Comparison of ENCODE assay signal across 20 cellular contexts in the genomic region with DNA sequence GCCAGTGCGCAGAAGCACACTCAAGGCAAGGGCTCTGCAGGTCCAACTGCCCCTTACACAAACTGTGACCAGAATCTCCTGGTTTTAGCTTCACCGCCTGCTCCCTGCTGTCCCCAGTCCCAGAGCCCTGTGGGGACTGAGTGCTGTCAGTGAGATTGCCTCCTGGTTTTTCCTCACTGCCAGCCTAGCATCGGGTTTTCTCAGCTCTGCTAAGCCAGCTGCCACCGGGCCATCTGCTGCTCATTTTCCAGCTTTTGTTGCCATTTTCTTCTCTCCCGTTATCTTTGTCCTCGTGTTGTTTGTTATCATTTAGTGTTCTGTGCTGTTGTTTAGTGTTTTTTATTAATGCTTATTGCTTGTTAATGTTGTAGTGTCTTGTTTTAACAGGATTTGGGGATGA.
A peak's percentile ranks its signal among the peaks of the same experiment; 100 is the strongest.
DNase-seq lines count a peak whose midpoint lies in the region; ATAC-seq and TF ChIP-seq lines count a peak whose summit lies in the region.
"Had no signal": no experiment of that assay in that cellular context is flagged by ENCODE, and none has a peak within 500 bp of the region (broad histone marks: within the 10 kb centered on the region; RNA-seq: fewer than 3 reads in every experiment).

No MANE protein-coding gene starts in this region.

- no peaks in the 10 kb centered on the region for H3K27me3 ChIP-seq in neuronal stem cell (ENCODE audit: control insufficient read depth in 3 of 3, insufficient read depth in 3 of 3, low read depth in 1 of 3, low read length in 3 of 3)
- H3K27me3 ChIP-seq in spleen (replicated peaks in 1 of 7), result no peaks in the 10 kb centered on the region
- H3K27me3 ChIP-seq: sigmoid colon, transverse colon had no signal

- H3K36me3 ChIP-seq in neuronal stem cell (replicated peaks in 1 of 2; ENCODE audit: control insufficient read depth in 2 of 2, insufficient read depth in 2 of 2, low read length in 2 of 2), result peaks cover 6 to 65% of the 10 kb centered on the region in 2 donors
- H3K36me3 ChIP-seq in spleen, result peaks cover 0 to 77% (median 54%) of the 10 kb centered on the region in 6 donors

- peak; percentile 7 for DNase-seq in activated CD4-positive, alpha-beta memory T cell treated with anti-CD3 and anti-CD28 coated beads for 36 hours
- no peak for DNase-seq in activated CD4-positive, alpha-beta memory T cell treated with anti-CD3 and anti-CD28 coated beads, Interleukin-2, amount 10 ng/mL, durations not matched to agents 7 days and 5 days
- DNase-seq in NCI-H524 (lab: John Stamatoyannopoulos, UW) (peak; percentile 97 to 98), neuronal stem cell (ENCODE audit: low spot score) (no peak), spleen (no peak), HEK293T (ENCODE audit: extremely low spot score) (no peak)
- DNase-seq: activated CD4-positive, alpha-beta T cell treated with anti-CD3 and anti-CD28 coated beads for 4 hours; dermis blood vessel endothelial cell; NCI-H2227 treated with DMSO at 0.1 percent for 48 hours; NK-92 treated with Interleukin-12 subunit alpha and Interleukin-12 subunit beta, amount 100 ng/mL, for 24 hours; sigmoid colon; stimulated activated naive CD8-positive, alpha-beta T cell treated with anti-CD3 and anti-CD28 coated beads, Interleukin-15, Interleukin-2, amounts not matched to agents 100 U/mL and 50 U/mL, for 24 hours; transverse colon had no signal

- no peak overlapping the region for H4K91ac ChIP-seq in neuronal stem cell (ENCODE audit: low read depth, low read length, poor library complexity)

- no peak overlapping the region for H3K4me3 Mint-ChIP-seq in activated CD4-positive, alpha-beta memory T cell treated with anti-CD3 and anti-CD28 coated beads for 36 hours
- no peak overlapping the region for H3K4me3 Mint-ChIP-seq in activated CD4-positive, alpha-beta memory T cell treated with anti-CD3 and anti-CD28 coated beads, Interleukin-2, amount 10 ng/mL, durations not matched to agents 7 days and 5 days
- H3K4me3 Mint-ChIP-seq: activated naive CD4-positive, alpha-beta T cell treated with anti-CD3 and anti-CD28 coated beads, Interleukin-2, amount 50 U/mL, for 24 hours had no signal

- POLR2A ChIA-PET in activated CD4-positive, alpha-beta memory T cell treated with anti-CD3 and anti-CD28 coated beads for 36 hours (lab: Charles Lee), result no interaction called here
- POLR2A ChIA-PET in activated CD4-positive, alpha-beta memory T cell treated with anti-CD3 and anti-CD28 coated beads, Interleukin-2, amount 10 ng/mL, durations not matched to agents 7 days and 5 days (lab: Charles Lee), result interaction anchor here (1.0 kb wide), 2 partner anchors 12 to 19 kb away, joined by 3 read pairs; no protein-coding TSS in a partner anchor
- POLR2A ChIA-PET in HEK293T (lab: Yijun Ruan, JAX), result interaction anchor here (1.3 kb wide), 1 partner anchor 79 kb away, joined by 4 read pairs; the partner anchor contains the start of gene BLM

- no peak overlapping the region for H3K4me3 ChIP-seq in neuronal stem cell (ENCODE audit: low read length in 2 of 2)
- H3K4me3 ChIP-seq in spleen, result no peak overlapping the region
- H3K4me3 ChIP-seq: HAP-1, K562, sigmoid colon, transverse colon had no signal

- no peaks in the 10 kb centered on the region for H3K79me1 ChIP-seq in neuronal stem cell (ENCODE audit: low read depth, low read length)

- H2AK5ac ChIP-seq in neuronal stem cell (ENCODE audit: low read depth, low read length), result no peak overlapping the region

- no peak overlapping the region for H3K14ac ChIP-seq in neuronal stem cell (ENCODE audit: low read length)

- H2BK12ac ChIP-seq in neuronal stem cell (ENCODE audit: low read length), result no peak overlapping the region

- H3K4me1 ChIP-seq in neuronal stem cell (ENCODE audit: control insufficient read depth in 2 of 2, insufficient read depth in 1 of 2, low read depth in 1 of 2, low read length in 2 of 2) (peaks cover 0 to 7% of the 10 kb centered on the region in 2 donors), spleen (no peaks in the 10 kb centered on the region)
- H3K4me1 ChIP-seq: HAP-1, sigmoid colon, transverse colon had no signal

- H3K18ac ChIP-seq in neuronal stem cell (ENCODE audit: low read length), result peak overlapping the region; percentile 27

- no peak overlapping the region for H3K4ac ChIP-seq in neuronal stem cell (ENCODE audit: low read length)

- H3K36me3 Mint-ChIP-seq in activated CD4-positive, alpha-beta memory T cell treated with anti-CD3 and anti-CD28 coated beads for 36 hours, result peaks cover 37% of the 10 kb centered on the region
- peaks cover 71% of the 10 kb centered on the region for H3K36me3 Mint-ChIP-seq in activated CD4-positive, alpha-beta memory T cell treated with anti-CD3 and anti-CD28 coated beads, Interleukin-2, amount 10 ng/mL, durations not matched to agents 7 days and 5 days (ENCODE audit: low read depth)

- CTCF ChIA-PET in activated CD4-positive, alpha-beta memory T cell treated with anti-CD3 and anti-CD28 coated beads for 36 hours (lab: Charles Lee), result no interaction called here
- CTCF ChIA-PET in activated CD4-positive, alpha-beta memory T cell treated with anti-CD3 and anti-CD28 coated beads, Interleukin-2, amount 10 ng/mL, durations not matched to agents 7 days and 5 days (lab: Charles Lee), result no interaction called here
- CTCF ChIA-PET in HEK293T (lab: Yijun Ruan, JAX), result no interaction called here

- H2BK15ac ChIP-seq in neuronal stem cell (ENCODE audit: low read length), result no peak overlapping the region

- no peak for TF ChIP-seq CTCF in spleen (IDR thresholded peaks at IDR 0.05 in 8 of 11, conservative IDR thresholded peaks at IDR 0.05 in 3 of 11)

- TF ChIP-seq POLR2A in spleen (IDR thresholded peaks at IDR 0.05), result no peak

- no peak overlapping the region for H4K8ac ChIP-seq in neuronal stem cell (ENCODE audit: low read depth, low read length)

- peaks cover 5% of the 10 kb centered on the region for H3K4me1 Mint-ChIP-seq in activated CD4-positive, alpha-beta memory T cell treated with anti-CD3 and anti-CD28 coated beads for 36 hours (ENCODE audit: low read depth)
- H3K4me1 Mint-ChIP-seq in activated CD4-positive, alpha-beta memory T cell treated with anti-CD3 and anti-CD28 coated beads, Interleukin-2, amount 10 ng/mL, durations not matched to agents 7 days and 5 days, result no peaks in the 10 kb centered on the region

- H3K9me3 ChIP-seq in neuronal stem cell (replicated peaks in 1 of 2; ENCODE audit: control insufficient read depth in 2 of 2, insufficient read depth in 1 of 2, low read depth in 1 of 2, low read length in 2 of 2), result peaks cover 0 to 3% of the 10 kb centered on the region in 2 donors
- H3K9me3 ChIP-seq in spleen, result no peaks in the 10 kb centered on the region
- H3K9me3 ChIP-seq: HAP-1, sigmoid colon, transverse colon had no signal

- no peak overlapping the region for H2BK5ac ChIP-seq in neuronal stem cell (ENCODE audit: low read length)

- H3K9me3 Mint-ChIP-seq in activated CD4-positive, alpha-beta memory T cell treated with anti-CD3 and anti-CD28 coated beads for 36 hours, result no peaks in the 10 kb centered on the region
- peaks cover 2% of the 10 kb centered on the region for H3K9me3 Mint-ChIP-seq in activated CD4-positive, alpha-beta memory T cell treated with anti-CD3 and anti-CD28 coated beads, Interleukin-2, amount 10 ng/mL, durations not matched to agents 7 days and 5 days
- H3K9me3 Mint-ChIP-seq: activated naive CD4-positive, alpha-beta T cell treated with anti-CD3 and anti-CD28 coated beads, Interleukin-2, amount 50 U/mL, for 24 hours had no signal

- no peaks in the 10 kb centered on the region for H3K27me3 Mint-ChIP-seq in activated CD4-positive, alpha-beta memory T cell treated with anti-CD3 and anti-CD28 coated beads for 36 hours
- H3K27me3 Mint-ChIP-seq in activated CD4-positive, alpha-beta memory T cell treated with anti-CD3 and anti-CD28 coated beads, Interleukin-2, amount 10 ng/mL, durations not matched to agents 7 days and 5 days, result no peaks in the 10 kb centered on the region
- H3K27me3 Mint-ChIP-seq: activated naive CD4-positive, alpha-beta T cell treated with anti-CD3 and anti-CD28 coated beads, Interleukin-2, amount 50 U/mL, for 24 hours had no signal

- intact Hi-C loops in activated CD4-positive, alpha-beta memory T cell treated with anti-CD3 and anti-CD28 coated beads for 36 hours (cut with micrococcal nuclease), result no loop called here
- intact Hi-C loops in spleen (cut with DNase I; ENCODE audit: low total_unique reads), result no loop called here

- H3K27ac ChIP-seq in cingulate gyrus (ENCODE audit: low read depth, low read length) (peak overlapping the region; percentile 58), neuronal stem cell (replicated peaks; ENCODE audit: low read length) (peak overlapping the region; percentile 10), spleen (no peak overlapping the region)
- H3K27ac ChIP-seq: sigmoid colon, transverse colon had no signal

- H2BK120ac ChIP-seq in neuronal stem cell (ENCODE audit: low read depth, low read length), result no peak overlapping the region

- H3K27ac Mint-ChIP-seq in activated CD4-positive, alpha-beta memory T cell treated with anti-CD3 and anti-CD28 coated beads for 36 hours, result no peak overlapping the region
- no peak overlapping the region for H3K27ac Mint-ChIP-seq in activated CD4-positive, alpha-beta memory T cell treated with anti-CD3 and anti-CD28 coated beads, Interleukin-2, amount 10 ng/mL, durations not matched to agents 7 days and 5 days
- H3K27ac Mint-ChIP-seq: activated naive CD4-positive, alpha-beta T cell treated with anti-CD3 and anti-CD28 coated beads, Interleukin-2, amount 50 U/mL, for 24 hours had no signal

- no CpG with 5 or more reads among the region's 6 CpGs for WGBS in neuronal stem cell (ENCODE audit: extremely low coverage in 2 of 2, insufficient read length in 2 of 2, insufficient replicate concordance in 1 of 2), 2 donors
- 85 to 94% (median 86%) methylated on average over 6 of the region's 6 CpGs for WGBS in spleen, 5 donors

- no peak overlapping the region for H3K9ac ChIP-seq in neuronal stem cell (ENCODE audit: low read depth, low read length, poor library complexity)

- no peak overlapping the region for H3K4me2 ChIP-seq in neuronal stem cell (ENCODE audit: insufficient read depth, low read length, poor library complexity, severe bottlenecking)

- no peak for ATAC-seq in GM19455 (IDR thresholded peaks at IDR 0.05; ENCODE audit: unreplicated experiment)
- ATAC-seq: esophagus mucosa; K562; left lobe of liver; stimulated activated naive CD8-positive, alpha-beta T cell treated with anti-CD3 and anti-CD28 coated beads, Interleukin-15, Interleukin-2, amounts not matched to agents 100 U/mL and 50 U/mL, for 24 hours had no signal

- H3K23ac ChIP-seq in neuronal stem cell (ENCODE audit: low read depth, low read length, poor library complexity), result no peak overlapping the region

- H2AFZ ChIP-seq in neuronal stem cell (ENCODE audit: low read length), result no peak overlapping the region

Comparison
In these comparisons a context has a peak if more than half of its experiments do, and no peak if none do; other contexts are left out.
1. DNase-seq: peak in activated CD4-positive, alpha-beta memory T cell treated with anti-CD3 and anti-CD28 coated beads for 36 hours (single experiment) and NCI-H524 (2 of 2); none in activated CD4-positive, alpha-beta memory T cell treated with anti-CD3 and anti-CD28 coated beads, Interleukin-2, amount 10 ng/mL, durations not matched to agents 7 days and 5 days (single experiment), neuronal stem cell (single experiment), spleen (single experiment) and HEK293T (single experiment).
2. H3K27ac ChIP-seq: peak in cingulate gyrus (single experiment) and neuronal stem cell (single experiment); none in spleen (0 of 8).